Comparison of ENCODE assay signal across 26 cellular contexts in the genomic region with DNA sequence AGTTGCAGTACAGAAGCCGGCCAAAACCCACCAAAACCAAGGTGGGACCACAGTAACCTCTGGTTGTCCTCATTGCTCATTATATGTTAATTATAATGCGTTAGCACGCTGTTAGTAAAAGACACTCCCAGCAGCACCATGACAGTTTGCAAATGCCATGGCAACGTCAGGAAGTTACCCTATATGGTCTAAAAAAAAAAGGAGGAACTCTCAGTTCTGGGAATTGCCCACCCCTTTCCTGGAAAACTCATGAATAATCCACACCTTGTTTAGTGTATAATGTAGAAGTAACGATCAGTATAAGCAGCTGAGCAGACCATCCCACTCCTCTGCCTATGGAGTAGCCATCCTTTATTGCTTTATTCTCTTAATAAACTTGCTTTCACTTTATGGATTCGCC.
"Had no signal": no experiment of that assay in that cellular context is flagged by ENCODE, and none has a peak within 500 bp of the region (broad histone marks: within the 10 kb centered on the region; RNA-seq: fewer than 3 reads in every experiment).

No MANE protein-coding gene starts in this region.

- ATAC-seq: naive thymus-derived CD4-positive, alpha-beta T cell; natural killer cell treated with Interleukin-12 subunit alpha and Interleukin-12 subunit beta and Interleukin-15 and Interleukin-18, amount 100 ng/mL, for 72 hours; psoas muscle; stimulated activated naive B cell treated with anti-CD40 and anti-IgM and Interleukin-4, amounts not matched to agents 10 μg/mL and 1 μg/mL and 100 μg/mL, for 72 hours; stimulated activated naive CD8-positive, alpha-beta T cell treated with anti-CD3 and anti-CD28 coated beads, Interleukin-15, Interleukin-2, amounts not matched to agents 100 U/mL and 50 U/mL, for 24 hours had no signal

- H3K36me3 Mint-ChIP-seq: natural killer cell treated with Interleukin-12 subunit alpha and Interleukin-12 subunit beta and Interleukin-15 and Interleukin-18, amount 100 ng/mL, for 72 hours had no signal

- H3K4me3 Mint-ChIP-seq: naive thymus-derived CD4-positive, alpha-beta T cell; natural killer cell treated with Interleukin-12 subunit alpha and Interleukin-12 subunit beta and Interleukin-15 and Interleukin-18, amount 100 ng/mL, for 72 hours; stimulated activated naive B cell treated with anti-CD40 and anti-IgM and Interleukin-4, amounts not matched to agents 10 μg/mL and 1 μg/mL and 100 μg/mL, for 72 hours had no signal

- H3K27ac Mint-ChIP-seq: naive thymus-derived CD4-positive, alpha-beta T cell; natural killer cell treated with Interleukin-12 subunit alpha and Interleukin-12 subunit beta and Interleukin-15 and Interleukin-18, amount 100 ng/mL, for 72 hours; stimulated activated naive B cell treated with anti-CD40 and anti-IgM and Interleukin-4, amounts not matched to agents 10 μg/mL and 1 μg/mL and 100 μg/mL, for 72 hours had no signal

- DNase-seq: islet precursor cell; left ventricle myocardium inferior; midbrain; naive thymus-derived CD4-positive, alpha-beta T cell; occipital lobe; psoas muscle; right lobe of liver; stimulated activated CD4-positive, alpha-beta T cell treated with anti-CD3 and anti-CD28 coated beads, Interleukin-12 subunit alpha, Interleukin-12 subunit beta, amount 100 ng/mL, for 4 hours; stimulated activated CD4-positive, alpha-beta T cell treated with anti-CD3 and anti-CD28 coated beads, Interleukin-15, amount 100 ng/mL, for 24 hours; stimulated activated CD4-positive, alpha-beta T cell treated with anti-CD3 and anti-CD28 coated beads, Interleukin-2, amount 100 ng/mL, for 24 hours; stimulated activated CD4-positive, alpha-beta T cell treated with anti-CD3 and anti-CD28 coated beads, Interleukin-4, amount 100 ng/mL, for 1 hour; stimulated activated naive B cell treated with anti-CD40 and anti-IgM and Interleukin-4, amounts not matched to agents 10 μg/mL and 1 μg/mL and 100 μg/mL, for 72 hours; stimulated activated naive CD8-positive, alpha-beta T cell treated with anti-CD3 and anti-CD28 coated beads, Interleukin-15, Interleukin-2, amounts not matched to agents 100 U/mL and 50 U/mL, for 24 hours; stomach; testis; upper lobe of left lung had no signal

- H2AFZ ChIP-seq: hepatocyte, parathyroid adenoma had no signal

- H3K4me3 ChIP-seq: hepatocyte, left ventricle myocardium inferior, lung, mucosa of descending colon, psoas muscle, right atrium auricular region, right lobe of liver, stomach, testis, thyroid gland, transverse colon, upper lobe of left lung, vagina had no signal

- H3K4me1 ChIP-seq: parathyroid adenoma, right atrium auricular region, testis, thyroid gland, transverse colon had no signal

- H3K27me3 ChIP-seq: hepatocyte, right atrium auricular region, right lobe of liver, stomach, testis, thyroid gland, transverse colon, upper lobe of left lung, vagina had no signal

- H3K9me3 ChIP-seq: neutrophil, psoas muscle, right lobe of liver, testis, thyroid gland, transverse colon, upper lobe of left lung, vagina had no signal

- H3K36me3 ChIP-seq: left ventricle myocardium inferior, neutrophil, right atrium auricular region, right lobe of liver, stomach, thyroid gland, transverse colon, upper lobe of left lung, vagina had no signal

- H3K9me3 Mint-ChIP-seq: natural killer cell treated with Interleukin-12 subunit alpha and Interleukin-12 subunit beta and Interleukin-15 and Interleukin-18, amount 100 ng/mL, for 72 hours had no signal
